In the genomic region with DNA sequence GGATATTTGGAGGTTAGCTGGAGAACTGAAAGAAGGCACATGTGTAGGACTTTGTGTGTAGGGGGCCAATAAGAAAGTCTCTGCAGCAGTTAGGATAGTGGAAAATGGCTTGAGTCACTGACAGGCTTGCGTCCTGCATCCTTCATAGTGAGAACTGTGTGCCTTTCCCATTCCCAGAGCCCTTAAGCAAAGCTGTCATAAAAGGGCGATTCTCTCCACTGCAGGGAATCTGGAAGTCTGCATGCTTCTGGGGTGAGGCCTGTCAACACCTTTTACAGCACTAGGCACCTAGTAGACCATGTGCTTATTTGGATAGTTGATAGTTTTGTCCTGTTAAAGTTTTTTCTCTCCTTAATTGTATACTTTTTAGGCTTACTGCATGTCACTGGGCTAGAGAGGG, we compare ENCODE assay signal across 1 cellular context.
TF ChIP-seq lines count a peak whose summit lies in the region.

No MANE protein-coding gene starts in this region.

TF ChIP-seq in GM23338, 12 proteins besides CTCF, POLR2A, EP300 and RAD21 (continued from another document):
- TF ChIP-seq REST (IDR thresholded peaks at IDR 0.05; ENCODE audit: unreplicated experiment): no peak
